ENCODE assay signal across 2 cellular contexts in genomic region chr17:46792071-46792470, GRCh38.
TF ChIP-seq lines count a peak whose summit lies in the region.

No MANE protein-coding gene starts in this region.

TF ChIP-seq in HepG2, 621 proteins besides CTCF, POLR2A, EP300 and RAD21:
- TF ChIP-seq TBP (CRISPR knock-in tag; IDR thresholded peaks at IDR 0.05) (no peak), NFATC3 (CRISPR knock-in tag; IDR thresholded peaks at IDR 0.05) (no peak), XRCC5 (optimal IDR thresholded peaks at IDR 0.05; ENCODE audit: low read length) (no peak), CREB1 (IDR thresholded peaks at IDR 0.05) (peak; percentile 94), CREB1 (CRISPR knock-in tag; IDR thresholded peaks at IDR 0.05) (no peak), ATF7 (IDR thresholded peaks at IDR 0.05) (peak; percentile 99), ATF7 (CRISPR knock-in tag; IDR thresholded peaks at IDR 0.05) (no peak)

TF ChIP-seq in K562, 482 proteins besides CTCF, POLR2A, EP300 and RAD21 (continues in another document):
- TF ChIP-seq GABPB1 (CRISPR knock-in tag; IDR thresholded peaks at IDR 0.05) = no peak
- TF ChIP-seq MYC (IDR thresholded peaks at IDR 0.05; ENCODE audit: low read depth, low read length) = no peak
- TF ChIP-seq MYC (CRISPR knock-in tag; IDR thresholded peaks at IDR 0.05; ENCODE audit: borderline replicate concordance, low read depth) = no peak
- no peak for TF ChIP-seq BDP1 (IDR thresholded peaks at IDR 0.05; ENCODE audit: insufficient read depth, insufficient read length)
- peak; percentile 70 for TF ChIP-seq JUND (IDR thresholded peaks at IDR 0.05; ENCODE audit: borderline replicate concordance, low read depth, low read length)
- peak; percentile 41; the same call in 1 of the 3 replicates for TF ChIP-seq JUND (tag; IDR thresholded peaks at IDR 0.05; ENCODE audit: borderline replicate concordance, low read depth, low read length)
- TF ChIP-seq ATF6 (CRISPR knock-in tag; IDR thresholded peaks at IDR 0.05) = no peak
- no peak for TF ChIP-seq PHF20 (IDR thresholded peaks at IDR 0.05; ENCODE audit: partially characterized antibody)
- no peak for TF ChIP-seq PKNOX1 (IDR thresholded peaks at IDR 0.05)
- no peak for TF ChIP-seq MITF (IDR thresholded peaks at IDR 0.05)
- no peak for TF ChIP-seq RBM17 (IDR thresholded peaks at IDR 0.05; ENCODE audit: borderline replicate concordance, low read depth, low read length)
- TF ChIP-seq SFPQ (IDR thresholded peaks at IDR 0.05; ENCODE audit: low read depth, low read length) = no peak
- TF ChIP-seq ATF3 (IDR thresholded peaks at IDR 0.05) = peak; percentile 88
- no peak for TF ChIP-seq ATF3 (CRISPR knock-in tag; conservative IDR thresholded peaks at IDR 0.05)
- TF ChIP-seq ZBTB40 (IDR thresholded peaks at IDR 0.05) = no peak
- no peak for TF ChIP-seq ZBTB40 (CRISPR knock-in tag; IDR thresholded peaks at IDR 0.05)
- TF ChIP-seq ATF7 (IDR thresholded peaks at IDR 0.05) = peak; percentile 87
- no peak for TF ChIP-seq ZNF253 (CRISPR knock-in tag; conservative IDR thresholded peaks at IDR 0.05)
- 0 out of 2 replicates have a peak, but pooled peaks have one; percentile 4 for TF ChIP-seq ZNF121 (CRISPR knock-in tag; conservative IDR thresholded peaks at IDR 0.05)
- no peak for TF ChIP-seq MCM5 (IDR thresholded peaks at IDR 0.05; ENCODE audit: low read depth)
- no peak for TF ChIP-seq ID3 (CRISPR knock-in tag; IDR thresholded peaks at IDR 0.05)
- no peak for TF ChIP-seq ID3 (tag; IDR thresholded peaks at IDR 0.05)
- no peak for TF ChIP-seq STAT5A (IDR thresholded peaks at IDR 0.05; ENCODE audit: borderline replicate concordance, low read length)
- no peak for TF ChIP-seq PTBP1 (IDR thresholded peaks at IDR 0.05; ENCODE audit: low read depth, low read length)
- no peak for TF ChIP-seq RUNX1 (IDR thresholded peaks at IDR 0.05; ENCODE audit: low read depth)
- TF ChIP-seq E2F6 (IDR thresholded peaks at IDR 0.05; ENCODE audit: borderline replicate concordance in 1 of 2, extremely low read depth in 1 of 2, insufficient read depth in 1 of 2, insufficient read length in 1 of 2, low read depth in 1 of 2, low read length in 1 of 2, poor library complexity in 1 of 2, severe bottlenecking in 1 of 2) = no peak
- TF ChIP-seq VEZF1 (CRISPR knock-in tag; IDR thresholded peaks at IDR 0.05) = no peak
- 0 out of 2 replicates have a peak, but pooled peaks have one; percentile 19 for TF ChIP-seq JUN (IDR thresholded peaks at IDR 0.05; ENCODE audit: borderline replicate concordance, low read depth, low read length)
- no peak for TF ChIP-seq JUN (CRISPR knock-in tag; IDR thresholded peaks at IDR 0.05; ENCODE audit: borderline replicate concordance)
- no peak for TF ChIP-seq RAD51 (IDR thresholded peaks at IDR 0.05; ENCODE audit: borderline replicate concordance, low read depth)
- no peak for TF ChIP-seq ZNF740 (CRISPR knock-in tag; IDR thresholded peaks at IDR 0.05)
- TF ChIP-seq ZNF740 (tag; IDR thresholded peaks at IDR 0.05) = no peak
- TF ChIP-seq ZNF436 (CRISPR knock-in tag; IDR thresholded peaks at IDR 0.05) = no peak
- TF ChIP-seq KLF13 (tag; IDR thresholded peaks at IDR 0.05; ENCODE audit: borderline replicate concordance, low read depth) = no peak
- no peak for TF ChIP-seq STAT5B (CRISPR knock-in tag; IDR thresholded peaks at IDR 0.05)
- no peak for TF ChIP-seq SP1 (CRISPR knock-in tag; IDR thresholded peaks at IDR 0.05)
